Comparison of ENCODE assay signal across 23 cellular contexts in the genomic region with DNA sequence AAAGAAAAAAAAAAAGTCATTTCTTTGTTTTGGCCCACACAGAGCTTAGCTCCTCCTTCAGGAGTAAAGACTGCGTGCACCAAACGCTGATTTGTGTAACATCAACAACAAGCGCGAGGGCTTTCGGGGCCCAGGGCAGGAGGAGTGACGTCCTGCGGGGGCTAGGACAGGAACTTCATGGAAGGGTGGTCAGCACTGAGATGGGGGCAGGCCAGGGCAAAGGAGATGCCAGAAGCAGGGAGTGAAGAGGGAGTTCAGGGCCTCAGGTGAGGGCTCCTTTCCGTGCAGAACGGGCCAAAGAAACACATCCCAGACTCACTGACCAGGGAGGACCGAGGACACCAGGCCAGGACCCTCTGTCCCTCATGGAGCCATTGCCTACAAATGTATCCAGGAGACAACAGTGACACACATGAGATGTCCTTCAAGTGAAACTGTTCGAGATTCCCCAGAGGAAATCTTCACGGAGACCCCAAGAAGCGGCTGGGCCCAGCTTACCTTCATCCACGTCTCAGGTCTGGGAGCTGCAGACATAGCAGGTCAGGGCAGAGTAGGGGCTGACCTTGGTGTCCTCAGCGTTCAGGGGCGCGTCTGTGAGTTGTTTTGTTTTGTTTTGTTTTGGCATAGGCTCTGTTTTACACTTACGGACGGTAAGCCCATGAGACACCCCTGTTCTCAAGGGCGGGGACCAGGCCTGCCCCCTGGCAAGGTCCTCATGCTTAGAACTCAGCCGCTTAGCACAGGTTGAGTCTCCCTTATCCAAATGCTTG. TPM values are rescaled to one million over a fixed set of nuclear protein-coding genes. Genes with fewer than 3 reads are reported as not detected.
"Had no signal": no experiment of that assay in that cellular context is flagged by ENCODE, and none has a peak within 500 bp of the region (broad histone marks: within the 10 kb centered on the region; RNA-seq: fewer than 3 reads in every experiment).

No MANE protein-coding gene starts in this region.

- DNase-seq: activated CD4-positive, alpha-beta T cell treated with anti-CD3 and anti-CD28 coated beads for 1 hour; activated CD4-positive, alpha-beta T cell treated with anti-CD3 and anti-CD28 coated beads, Interleukin-2, amount 50 U/mL, for 1 hour; activated CD8-positive, alpha-beta T cell treated with anti-CD3 and anti-CD28 coated beads, Interleukin-2, amount 10 ng/mL, durations not matched to agents 7 days and 5 days; activated naive CD4-positive, alpha-beta T cell treated with Interleukin-2 at 50 U/mL for 16 hours; amygdala; cerebellar nuclear complex; esophagus squamous epithelium; gastrocnemius medialis; left colon; mesenchymal stem cell; mucosa of descending colon; right cardiac atrium; SK-N-SH; small intestine; stimulated activated CD4-positive, alpha-beta T cell treated with anti-CD3 and anti-CD28 coated beads, Interleukin-15, amount 100 ng/mL, for 24 hours; stimulated activated CD8-positive, alpha-beta memory T cell treated with anti-CD3 and anti-CD28 coated beads, Interleukin-4, amount 100 ng/mL, for 48 hours; stimulated activated naive B cell treated with anti-CD40 and anti-IgM and Interleukin-4, amounts not matched to agents 10 μg/mL and 1 μg/mL and 100 μg/mL, for 72 hours; T-cell; thyroid gland; WERI-Rb-1 had no signal

- H3K27ac Mint-ChIP-seq: activated CD8-positive, alpha-beta T cell treated with anti-CD3 and anti-CD28 coated beads, Interleukin-2, amount 10 ng/mL, durations not matched to agents 7 days and 5 days; stimulated activated naive B cell treated with anti-CD40 and anti-IgM and Interleukin-4, amounts not matched to agents 10 μg/mL and 1 μg/mL and 100 μg/mL, for 72 hours; T-cell; T-helper 2 cell treated with Interferon-gamma antibody and Interleukin-4, amounts not matched to agents 5 μg/mL and 100 μg/mL, for 36 hours had no signal

- H3K4me1 Mint-ChIP-seq: stimulated activated naive B cell treated with anti-CD40 and anti-IgM and Interleukin-4, amounts not matched to agents 10 μg/mL and 1 μg/mL and 100 μg/mL, for 72 hours; T-cell had no signal

- H3K9me3 Mint-ChIP-seq: stimulated activated naive B cell treated with anti-CD40 and anti-IgM and Interleukin-4, amounts not matched to agents 10 μg/mL and 1 μg/mL and 100 μg/mL, for 72 hours; T-cell; T-helper 2 cell treated with Interferon-gamma antibody and Interleukin-4, amounts not matched to agents 5 μg/mL and 100 μg/mL, for 36 hours had no signal

- H3K4me3 Mint-ChIP-seq: activated CD8-positive, alpha-beta T cell treated with anti-CD3 and anti-CD28 coated beads, Interleukin-2, amount 10 ng/mL, durations not matched to agents 7 days and 5 days; stimulated activated naive B cell treated with anti-CD40 and anti-IgM and Interleukin-4, amounts not matched to agents 10 μg/mL and 1 μg/mL and 100 μg/mL, for 72 hours; T-cell; T-helper 2 cell treated with Interferon-gamma antibody and Interleukin-4, amounts not matched to agents 5 μg/mL and 100 μg/mL, for 36 hours had no signal

- ATAC-seq: activated CD8-positive, alpha-beta T cell treated with anti-CD3 and anti-CD28 coated beads, Interleukin-2, amount 10 ng/mL, durations not matched to agents 7 days and 5 days; gastrocnemius medialis; right cardiac atrium; stimulated activated naive B cell treated with anti-CD40 and anti-IgM and Interleukin-4, amounts not matched to agents 10 μg/mL and 1 μg/mL and 100 μg/mL, for 72 hours; T-cell had no signal

- H3K36me3 Mint-ChIP-seq: stimulated activated naive B cell treated with anti-CD40 and anti-IgM and Interleukin-4, amounts not matched to agents 10 μg/mL and 1 μg/mL and 100 μg/mL, for 72 hours; T-cell had no signal

- H3K27me3 Mint-ChIP-seq: stimulated activated naive B cell treated with anti-CD40 and anti-IgM and Interleukin-4, amounts not matched to agents 10 μg/mL and 1 μg/mL and 100 μg/mL, for 72 hours had no signal

RNA-seq across cellular contexts. Expression of gene SHH, which starts 30.4 kb away (rescaled TPM):
- total RNA-seq: bronchial epithelial cell, esophagus squamous epithelium, gastrocnemius medialis, right cardiac atrium, subcutaneous adipose tissue, thyroid gland had no signal
